Comparison of ENCODE assay signal across 1 cellular context in the genomic region with DNA sequence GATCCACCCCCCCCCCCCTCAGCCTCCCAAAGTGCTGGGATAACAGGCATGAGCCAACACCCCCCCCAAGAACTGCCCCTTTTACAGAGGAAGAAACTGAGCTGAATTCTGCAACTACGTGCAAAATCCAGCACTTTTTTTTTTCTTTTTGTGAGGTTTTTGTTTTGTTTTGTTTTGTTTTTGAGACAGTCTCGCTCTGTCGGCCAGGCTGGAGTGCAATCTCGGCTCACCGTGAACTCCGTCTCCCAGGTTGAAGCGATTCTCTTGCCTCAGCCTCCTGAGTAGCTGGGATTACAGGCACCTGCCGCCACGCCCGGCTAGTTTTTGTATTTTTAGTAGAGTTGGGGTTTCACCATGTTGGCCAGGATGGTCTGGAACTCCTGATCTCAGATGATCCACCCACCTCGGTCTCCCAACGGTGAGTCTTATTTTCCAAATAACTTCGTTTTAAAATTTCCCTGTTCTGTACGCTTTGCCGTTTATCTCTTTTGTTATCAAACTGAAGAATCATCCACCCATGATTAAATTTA.
TF ChIP-seq lines count a peak whose summit lies in the region.

No MANE protein-coding gene starts in this region.

TF ChIP-seq in HepG2, 621 proteins besides CTCF, POLR2A, EP300 and RAD21:
- TF ChIP-seq GATAD1 (CRISPR knock-in tag; IDR thresholded peaks at IDR 0.05): no peak
